1 cellular context compared by ENCODE assay signal in genomic region chr6:159996087-159996622, GRCh38.
TF ChIP-seq lines count a peak whose summit lies in the region.

No MANE protein-coding gene starts in this region.

TF ChIP-seq in H1, 55 proteins besides CTCF, POLR2A, EP300 and RAD21:
- TF ChIP-seq EZH2 (IDR thresholded peaks at IDR 0.05; ENCODE audit: low read depth, low read length, severe bottlenecking) (no peak), BRCA1 (IDR thresholded peaks at IDR 0.05; ENCODE audit: low read depth, low read length) (no peak), TCF12 (IDR thresholded peaks at IDR 0.05; ENCODE audit: low read depth, low read length) (no peak), RFX5 (IDR thresholded peaks at IDR 0.05; ENCODE audit: borderline replicate concordance, low read depth, low read length) (no peak), GTF2F1 (IDR thresholded peaks at IDR 0.05; ENCODE audit: borderline replicate concordance, low read depth, low read length) (no peak), SP2 (IDR thresholded peaks at IDR 0.05; ENCODE audit: low read length) (no peak), CHD1 (IDR thresholded peaks at IDR 0.05; ENCODE audit: low read depth, low read length) (no peak), TEAD4 (IDR thresholded peaks at IDR 0.05; ENCODE audit: low read depth, low read length) (no peak), TBP (IDR thresholded peaks at IDR 0.05; ENCODE audit: low read depth, low read length) (no peak), HDAC6 (IDR thresholded peaks at IDR 0.05; ENCODE audit: low read depth, low read length) (no peak), SP1 (IDR thresholded peaks at IDR 0.05; ENCODE audit: low read depth, low read length) (no peak), BACH1 (IDR thresholded peaks at IDR 0.05; ENCODE audit: low read length) (no peak), JUN (IDR thresholded peaks at IDR 0.05; ENCODE audit: low read depth, low read length) (no peak), KDM1A (IDR thresholded peaks at IDR 0.05; ENCODE audit: borderline replicate concordance, low read length) (no peak), BCL11A (IDR thresholded peaks at IDR 0.05; ENCODE audit: low read depth in 2 of 2, low read length in 2 of 2) (no peak), SIRT6 (IDR thresholded peaks at IDR 0.05; ENCODE audit: low read length) (no peak), YY1 (IDR thresholded peaks at IDR 0.05; ENCODE audit: low read depth, low read length) (no peak), ATF3 (IDR thresholded peaks at IDR 0.05; ENCODE audit: insufficient read depth, low read depth, low read length) (no peak)
